In genomic region chr10:84214612-84215235, GRCh38 we compare ENCODE assay signal across 8 cellular contexts. TPM values are rescaled to one million over a fixed set of nuclear protein-coding genes. Genes with fewer than 3 reads are reported as not detected.
DNase-seq lines count a peak whose midpoint lies in the region; ATAC-seq, FAIRE-seq and TF ChIP-seq lines count a peak whose summit lies in the region.

No MANE protein-coding gene starts in this region.

- no TSS peak for BruUV-seq in MCF 10A (replicated peaks; lab: Mats Ljungman, UMichigan)

- peaks cover 5% of the 10 kb centered on the region for H3K9me3 Mint-ChIP-seq in MCF 10A (ENCODE audit: unreplicated experiment)
- no peaks in the 10 kb centered on the region for H3K9me3 Mint-ChIP-seq in mesothelial cell of epicardium

- WGBS in A549 (ENCODE audit: missing lambda C conversion rate): 7% methylated on average over 10 of the region's 12 CpGs

- ATAC-seq in A549 (peak; percentile 58 to 89; a peak in 5 of 6 replicates), GM18498 (IDR thresholded peaks at IDR 0.05; ENCODE audit: unreplicated experiment) (peak; percentile 82), HG02623 (IDR thresholded peaks at IDR 0.05; ENCODE audit: unreplicated experiment) (peak; percentile 86)

- H3K27me3 Mint-ChIP-seq in MCF 10A (ENCODE audit: insufficient read depth, unreplicated experiment): peaks cover 25% of the 10 kb centered on the region
- H3K27me3 Mint-ChIP-seq in mesothelial cell of epicardium (ENCODE audit: low read depth): peaks cover 42% of the 10 kb centered on the region

- FAIRE-seq in A549 (lab: Jason Lieb, UNC): no peak

- H3K4me3 Mint-ChIP-seq in MCF 10A (ENCODE audit: unreplicated experiment) (no peak overlapping the region), mesothelial cell of epicardium (no peak overlapping the region)

- H3K4me2 ChIP-seq in A549: peak overlapping the region; percentile 39; the same call in 1 of the 3 replicates

- DNase-seq in A549 (ENCODE audit: low read depth in 1 of 2, low spot score in 1 of 2) (peak in 1 of 2 experiments; percentile 52), NCI-H146 (lab: John Stamatoyannopoulos, UW) (peak; percentile 10), MCF 10A (ENCODE audit: unreplicated experiment) (peak; percentile 56), mesothelial cell of epicardium (ENCODE audit: low spot score in 2 of 2, unreplicated experiment in 2 of 2) (no peak), NCI-H187 treated with DMSO at 0.1 percent for 48 hours (lab: John Stamatoyannopoulos, UW) (no peak), GM03348 (ENCODE audit: low spot score) (no peak)

- H3K27ac ChIP-seq in A549: no peak overlapping the region

- TF ChIP-seq EP300 in A549 (IDR thresholded peaks at IDR 0.05): no peak

- H3K36me3 Mint-ChIP-seq in MCF 10A (ENCODE audit: insufficient read depth, unreplicated experiment): no peaks in the 10 kb centered on the region
- no peaks in the 10 kb centered on the region for H3K36me3 Mint-ChIP-seq in mesothelial cell of epicardium

- 0 out of 3 replicates have a peak, but pooled peaks cover under 1% of the 10 kb centered on the region for H3K9me3 ChIP-seq in A549

- intact Hi-C loops in MCF 10A (cut with micrococcal nuclease): no loop called here

- H3K4me1 ChIP-seq in A549: no peaks in the 10 kb centered on the region

- no peak for TF ChIP-seq POLR2A in A549 (IDR thresholded peaks at IDR 0.05; ENCODE audit: low read length)

- peak in 1 of 2 experiments; percentile 25; a peak in 1 of 5 replicates for TF ChIP-seq RAD21 in A549 (conservative IDR thresholded peaks at IDR 0.05 in 1 of 2, IDR thresholded peaks at IDR 0.05 in 1 of 2)

- H3K27ac Mint-ChIP-seq in MCF 10A (ENCODE audit: low read depth, unreplicated experiment): no peak overlapping the region
- no peak overlapping the region for H3K27ac Mint-ChIP-seq in mesothelial cell of epicardium

- 0 out of 3 replicates have a peak overlapping the region, but pooled peaks have one; percentile 8 for H3K4me3 ChIP-seq in A549

- CTCF ChIA-PET in A549 (lab: Yijun Ruan, JAX) (interaction anchor here (0.6 to 2.3 kb wide), 7 partner anchors 9 to 436 kb away, joined by 3 to 13 read pairs (median 3); no protein-coding TSS in a partner anchor), MCF 10A (lab: Yijun Ruan, JAX) (interaction anchor here (0.6 to 3.9 kb wide), 9 partner anchors 9 to 326 kb away, joined by 3 to 20 read pairs (median 4); no protein-coding TSS in a partner anchor)

- POLR2A ChIA-PET in A549 (lab: Yijun Ruan, JAX) (no interaction called here), MCF 10A (lab: Yijun Ruan, JAX) (no interaction called here)

- peak; percentile 41 for TF ChIP-seq CTCF in A549 (IDR thresholded peaks at IDR 0.05)
- TF ChIP-seq CTCF in MCF 10A (IDR thresholded peaks at IDR 0.05; ENCODE audit: unreplicated experiment): peak; percentile 26
- peak; percentile 29 for TF ChIP-seq CTCF in mesothelial cell of epicardium (IDR thresholded peaks at IDR 0.05; ENCODE audit: unreplicated experiment)

- H3K4me1 Mint-ChIP-seq in MCF 10A (ENCODE audit: insufficient read depth, unreplicated experiment) (no peaks in the 10 kb centered on the region), mesothelial cell of epicardium (no peaks in the 10 kb centered on the region)

TF ChIP-seq in A549, 52 proteins besides CTCF, POLR2A, EP300 and RAD21:
- TF ChIP-seq MYC (IDR thresholded peaks at IDR 0.05; ENCODE audit: borderline replicate concordance, low read length): no peak
- TF ChIP-seq, protein P1, sequence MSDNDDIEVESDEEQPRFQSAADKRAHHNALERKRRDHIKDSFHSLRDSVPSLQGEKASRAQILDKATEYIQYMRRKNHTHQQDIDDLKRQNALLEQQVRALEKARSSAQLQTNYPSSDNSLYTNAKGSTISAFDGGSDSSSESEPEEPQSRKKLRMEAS (IDR thresholded peaks at IDR 0.05): no peak
- TF ChIP-seq NR3C1 (IDR thresholded peaks at IDR 0.05): no peak
- no peak for TF ChIP-seq HEYL (CRISPR knock-in tag; IDR thresholded peaks at IDR 0.05)
- TF ChIP-seq, protein P2, sequence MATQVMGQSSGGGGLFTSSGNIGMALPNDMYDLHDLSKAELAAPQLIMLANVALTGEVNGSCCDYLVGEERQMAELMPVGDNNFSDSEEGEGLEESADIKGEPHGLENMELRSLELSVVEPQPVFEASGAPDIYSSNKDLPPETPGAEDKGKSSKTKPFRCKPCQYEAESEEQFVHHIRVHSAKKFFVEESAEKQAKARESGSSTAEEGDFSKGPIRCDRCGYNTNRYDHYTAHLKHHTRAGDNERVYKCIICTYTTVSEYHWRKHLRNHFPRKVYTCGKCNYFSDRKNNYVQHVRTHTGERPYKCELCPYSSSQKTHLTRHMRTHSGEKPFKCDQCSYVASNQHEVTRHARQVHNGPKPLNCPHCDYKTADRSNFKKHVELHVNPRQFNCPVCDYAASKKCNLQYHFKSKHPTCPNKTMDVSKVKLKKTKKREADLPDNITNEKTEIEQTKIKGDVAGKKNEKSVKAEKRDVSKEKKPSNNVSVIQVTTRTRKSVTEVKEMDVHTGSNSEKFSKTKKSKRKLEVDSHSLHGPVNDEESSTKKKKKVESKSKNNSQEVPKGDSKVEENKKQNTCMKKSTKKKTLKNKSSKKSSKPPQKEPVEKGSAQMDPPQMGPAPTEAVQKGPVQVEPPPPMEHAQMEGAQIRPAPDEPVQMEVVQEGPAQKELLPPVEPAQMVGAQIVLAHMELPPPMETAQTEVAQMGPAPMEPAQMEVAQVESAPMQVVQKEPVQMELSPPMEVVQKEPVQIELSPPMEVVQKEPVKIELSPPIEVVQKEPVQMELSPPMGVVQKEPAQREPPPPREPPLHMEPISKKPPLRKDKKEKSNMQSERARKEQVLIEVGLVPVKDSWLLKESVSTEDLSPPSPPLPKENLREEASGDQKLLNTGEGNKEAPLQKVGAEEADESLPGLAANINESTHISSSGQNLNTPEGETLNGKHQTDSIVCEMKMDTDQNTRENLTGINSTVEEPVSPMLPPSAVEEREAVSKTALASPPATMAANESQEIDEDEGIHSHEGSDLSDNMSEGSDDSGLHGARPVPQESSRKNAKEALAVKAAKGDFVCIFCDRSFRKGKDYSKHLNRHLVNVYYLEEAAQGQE (IDR thresholded peaks at IDR 0.05): no peak
- TF ChIP-seq GATA3 (IDR thresholded peaks at IDR 0.05; ENCODE audit: borderline replicate concordance): no peak
- TF ChIP-seq, protein P3, sequence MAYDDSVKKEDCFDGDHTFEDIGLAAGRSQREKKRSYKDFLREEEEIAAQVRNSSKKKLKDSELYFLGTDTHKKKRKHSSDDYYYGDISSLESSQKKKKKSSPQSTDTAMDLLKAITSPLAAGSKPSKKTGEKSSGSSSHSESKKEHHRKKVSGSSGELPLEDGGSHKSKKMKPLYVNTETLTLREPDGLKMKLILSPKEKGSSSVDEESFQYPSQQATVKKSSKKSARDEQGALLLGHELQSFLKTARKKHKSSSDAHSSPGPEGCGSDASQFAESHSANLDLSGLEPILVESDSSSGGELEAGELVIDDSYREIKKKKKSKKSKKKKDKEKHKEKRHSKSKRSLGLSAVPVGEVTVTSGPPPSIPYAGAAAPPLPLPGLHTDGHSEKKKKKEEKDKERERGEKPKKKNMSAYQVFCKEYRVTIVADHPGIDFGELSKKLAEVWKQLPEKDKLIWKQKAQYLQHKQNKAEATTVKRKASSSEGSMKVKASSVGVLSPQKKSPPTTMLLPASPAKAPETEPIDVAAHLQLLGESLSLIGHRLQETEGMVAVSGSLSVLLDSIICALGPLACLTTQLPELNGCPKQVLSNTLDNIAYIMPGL (CRISPR knock-in tag; IDR thresholded peaks at IDR 0.05; ENCODE audit: borderline replicate concordance): no peak
- TF ChIP-seq JUN (IDR thresholded peaks at IDR 0.05): no peak
- no peak for TF ChIP-seq CHD4 (IDR thresholded peaks at IDR 0.05; ENCODE audit: borderline replicate concordance)

RNA-seq across cellular contexts. Expression of gene LRIT2, which starts 10.6 kb away (rescaled TPM):
- not detected in 2 replicates for polyA plus RNA-seq in A549 (2011; rRNA removed)
- not detected in 2 replicates for polyA plus RNA-seq in A549 (2012; cell fraction: cytosol; rRNA removed)
- polyA plus RNA-seq in A549 (2012; cell fraction: nucleus; rRNA removed): not detected in 2 replicates
- polyA plus RNA-seq in A549 (2017; fragmentation: RNase III; extraction: RNeasy Plus Mini Kit Qiagen cat#74134 plus additional on column Dnase treatment): not detected in 3 replicates
- polyA minus RNA-seq in A549 (2011; rRNA and poly(A)+ RNA removed): not detected in 2 replicates
- not detected in 2 replicates for total RNA-seq in MCF 10A (2022)
- not detected in 3 replicates for total RNA-seq in mesothelial cell of epicardium

RNA-seq across cellular contexts. Expression of gene CDHR1, which starts 20.4 kb away (rescaled TPM):
- 0.04 and 0.05 TPM in 2 replicates for polyA plus RNA-seq in A549 (2011; rRNA removed)
- polyA plus RNA-seq in A549 (2012; cell fraction: cytosol; rRNA removed): 0.05 and 0.12 TPM in 2 replicates
- 0.22 and 0.28 TPM in 2 replicates for polyA plus RNA-seq in A549 (2012; cell fraction: nucleus; rRNA removed)
- polyA plus RNA-seq in A549 (2017; fragmentation: RNase III; extraction: RNeasy Plus Mini Kit Qiagen cat#74134 plus additional on column Dnase treatment): 0.03 to 0.10 TPM (median 0.09 TPM) in 3 replicates
- polyA minus RNA-seq in A549 (2011; rRNA and poly(A)+ RNA removed): 0.29 TPM in 1 of 2 replicates, not detected in the other
- total RNA-seq in MCF 10A (2022): not detected in 2 replicates
- 0.16 to 0.25 TPM (median 0.24 TPM) in 3 replicates for total RNA-seq in mesothelial cell of epicardium

RNA-seq across cellular contexts. Expression of gene LRIT1, which starts 26.6 kb away (rescaled TPM):
- not detected in 2 replicates for polyA plus RNA-seq in A549 (2011; rRNA removed)
- polyA plus RNA-seq in A549 (2012; cell fraction: cytosol; rRNA removed): not detected in 2 replicates
- polyA plus RNA-seq in A549 (2012; cell fraction: nucleus; rRNA removed): not detected in 2 replicates
- polyA plus RNA-seq in A549 (2017; fragmentation: RNase III; extraction: RNeasy Plus Mini Kit Qiagen cat#74134 plus additional on column Dnase treatment): not detected in 3 replicates
- not detected in 2 replicates for polyA minus RNA-seq in A549 (2011; rRNA and poly(A)+ RNA removed)
- total RNA-seq in MCF 10A (2022): not detected in 2 replicates
- not detected in 3 replicates for total RNA-seq in mesothelial cell of epicardium

RNA-seq across cellular contexts. Expression of gene RGR, which starts 30.1 kb away (rescaled TPM):
- polyA plus RNA-seq in A549 (2011; rRNA removed) (not detected in 2 replicates), A549 (2017; fragmentation: RNase III; extraction: RNeasy Plus Mini Kit Qiagen cat#74134 plus additional on column Dnase treatment) (not detected in 3 replicates)
- not detected in 2 replicates for polyA plus RNA-seq in A549 (2012; cell fraction: cytosol; rRNA removed)
- polyA plus RNA-seq in A549 (2012; cell fraction: nucleus; rRNA removed): not detected in 2 replicates
- not detected in 2 replicates for polyA minus RNA-seq in A549 (2011; rRNA and poly(A)+ RNA removed)
- total RNA-seq in MCF 10A (2022) (not detected in 2 replicates), mesothelial cell of epicardium (not detected in 3 replicates)

RNA-seq across cellular contexts. Expression of gene GPR15LG, which starts 41.1 kb away (rescaled TPM):
- polyA plus RNA-seq in A549 (2011; rRNA removed) (not detected in 2 replicates), A549 (2017; fragmentation: RNase III; extraction: RNeasy Plus Mini Kit Qiagen cat#74134 plus additional on column Dnase treatment) (not detected in 3 replicates)
- not detected in 2 replicates for polyA plus RNA-seq in A549 (2012; cell fraction: cytosol; rRNA removed)
- not detected in 2 replicates for polyA plus RNA-seq in A549 (2012; cell fraction: nucleus; rRNA removed)
- not detected in 2 replicates for polyA minus RNA-seq in A549 (2011; rRNA and poly(A)+ RNA removed)
- total RNA-seq in MCF 10A (2022) (not detected in 2 replicates), mesothelial cell of epicardium (not detected in 3 replicates)

Comparison
In these comparisons a context has a peak if more than half of its experiments do, and no peak if none do; other contexts are left out.
1. DNase-seq: peak in NCI-H146 (single experiment) and MCF 10A (single experiment); none in mesothelial cell of epicardium (0 of 2), NCI-H187 treated with DMSO at 0.1 percent for 48 hours (single experiment) and GM03348 (single experiment).
2. Peak in every context shown above with its lines, with median percentiles within 50 percentile points of each other: ATAC-seq and CTCF ChIP-seq.